20 cellular contexts compared by ENCODE assay signal in the genomic region with DNA sequence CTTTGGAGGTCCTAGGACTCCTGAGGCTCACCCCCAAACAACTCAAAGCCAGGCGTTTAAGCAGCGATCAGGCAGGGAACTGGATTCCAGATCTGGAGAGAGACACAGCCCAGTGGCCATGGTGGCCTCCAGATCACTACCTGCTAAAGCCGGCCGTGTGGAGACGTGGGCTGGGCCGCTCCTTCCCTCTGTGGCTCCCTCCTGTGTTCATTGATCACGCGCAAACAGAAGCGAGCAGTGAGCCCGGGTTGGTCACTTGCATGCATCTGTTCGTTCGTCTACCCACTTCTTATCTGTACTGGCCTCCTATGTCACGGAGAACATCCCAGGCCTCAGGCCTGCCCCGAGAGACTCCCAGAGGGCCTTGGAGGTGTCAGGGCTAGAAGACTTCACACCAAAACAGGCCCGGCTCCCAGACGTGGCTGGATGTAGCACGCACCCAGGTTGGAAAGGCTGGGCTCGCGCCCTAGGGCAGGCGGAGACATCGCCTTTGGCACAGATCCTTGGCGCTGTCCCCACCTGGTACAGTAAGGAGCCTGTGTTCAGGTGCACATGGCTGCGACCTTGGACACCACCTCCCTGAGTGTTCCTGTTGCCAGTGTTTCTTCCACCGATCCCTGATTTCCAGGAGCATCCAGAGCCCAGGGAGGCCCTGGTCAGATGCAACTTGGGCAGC.
DNase-seq lines count a peak whose midpoint lies in the region; ATAC-seq, FAIRE-seq and TF ChIP-seq lines count a peak whose summit lies in the region.
"Had no signal": no experiment of that assay in that cellular context is flagged by ENCODE, and none has a peak within 500 bp of the region (broad histone marks: within the 10 kb centered on the region; RNA-seq: fewer than 3 reads in every experiment).

No MANE protein-coding gene starts in this region.

- in situ Hi-C loops in Panc1 (cut with HindIII; ENCODE audit: low pct_unique_long_range_greater_than_20kb, low sequenced_read_pairs) = no loop called here

- H3K27me3 Mint-ChIP-seq in activated naive CD8-positive, alpha-beta T cell treated with anti-CD3 and anti-CD28 coated beads, Interleukin-2, amount 50 U/mL, for 24 hours = peaks cover 9% of the 10 kb centered on the region
- peaks cover 11% of the 10 kb centered on the region for H3K27me3 Mint-ChIP-seq in activated naive CD8-positive, alpha-beta T cell treated with anti-CD3 and anti-CD28 coated beads for 36 hours

- peak; percentile 17 for ATAC-seq in activated naive CD8-positive, alpha-beta T cell treated with anti-CD3 and anti-CD28 coated beads, Interleukin-2, amount 50 U/mL, for 24 hours
- ATAC-seq in Panc1 = 0 out of 2 replicates have a peak, but pooled peaks have one; percentile 6
- no peak for ATAC-seq in thoracic aorta (ENCODE audit: insufficient number of reproducible peaks, low FRiP score, low read depth)
- no peak for ATAC-seq in GM18873 (IDR thresholded peaks at IDR 0.05; ENCODE audit: low FRiP score, unreplicated experiment)
- ATAC-seq: CD8-positive, alpha-beta T cell had no signal

- H3K27ac Mint-ChIP-seq in activated naive CD8-positive, alpha-beta T cell treated with anti-CD3 and anti-CD28 coated beads, Interleukin-2, amount 50 U/mL, for 24 hours = no peak overlapping the region
- no peak overlapping the region for H3K27ac Mint-ChIP-seq in activated naive CD8-positive, alpha-beta T cell treated with anti-CD3 and anti-CD28 coated beads for 36 hours
- H3K27ac Mint-ChIP-seq: CD14-positive monocyte; CD8-positive, alpha-beta T cell had no signal

- H3K4me3 ChIP-seq in Panc1 (ENCODE audit: low read depth in 2 of 2, low read length in 2 of 2) = no peak overlapping the region
- H3K4me3 ChIP-seq in thoracic aorta = no peak overlapping the region
- H3K4me3 ChIP-seq in kidney (ENCODE audit: low read length in 2 of 2) = no peak overlapping the region
- H3K4me3 ChIP-seq: GM23248 had no signal

- no peaks in the 10 kb centered on the region for H3K36me3 Mint-ChIP-seq in activated naive CD8-positive, alpha-beta T cell treated with anti-CD3 and anti-CD28 coated beads, Interleukin-2, amount 50 U/mL, for 24 hours (ENCODE audit: low read depth)
- no peaks in the 10 kb centered on the region for H3K36me3 Mint-ChIP-seq in activated naive CD8-positive, alpha-beta T cell treated with anti-CD3 and anti-CD28 coated beads for 36 hours
- H3K36me3 Mint-ChIP-seq: CD14-positive monocyte; CD8-positive, alpha-beta T cell had no signal

- intact Hi-C loops in Panc1 (cut with micrococcal nuclease; ENCODE audit: unreplicated experiment) (no loop called here), kidney (cut with DNase I) (no loop called here)

- H3K9me3 Mint-ChIP-seq in activated naive CD8-positive, alpha-beta T cell treated with anti-CD3 and anti-CD28 coated beads, Interleukin-2, amount 50 U/mL, for 24 hours = no peaks in the 10 kb centered on the region
- H3K9me3 Mint-ChIP-seq in activated naive CD8-positive, alpha-beta T cell treated with anti-CD3 and anti-CD28 coated beads for 36 hours = no peaks in the 10 kb centered on the region
- H3K9me3 Mint-ChIP-seq: CD14-positive monocyte; CD8-positive, alpha-beta T cell had no signal

- H3K27ac ChIP-seq in Panc1 (ENCODE audit: low read length) (no peak overlapping the region), thoracic aorta (peak overlapping the region; percentile 28 to 99), kidney (ENCODE audit: low read depth in 2 of 2, low read length in 2 of 2) (no peak overlapping the region)
- H3K27ac ChIP-seq: 22Rv1, GM23248 had no signal

- no peak overlapping the region for H3K9ac ChIP-seq in kidney (ENCODE audit: low read length in 2 of 2)
- H3K9ac ChIP-seq: GM23248 had no signal

- FAIRE-seq in kidney (lab: Jason Lieb, UNC) = no peak
- FAIRE-seq: D721Med, GM12892, GM19239 had no signal

- H3K4me1 ChIP-seq in Panc1 (ENCODE audit: control insufficient read depth, insufficient read depth, low read length) = no peaks in the 10 kb centered on the region; the same call in 1 of the 2 replicates
- H3K4me1 ChIP-seq in thoracic aorta (ENCODE audit: control insufficient read depth in 1 of 2, low read depth in 2 of 2) = peaks cover 13 to 44% of the 10 kb centered on the region in 2 donors
- H3K4me1 ChIP-seq in kidney (ENCODE audit: control insufficient read depth in 1 of 2, insufficient read depth in 1 of 2, low read depth in 1 of 2, low read length in 2 of 2) = peaks cover 3 to 17% of the 10 kb centered on the region in 2 donors

- POLR2A ChIA-PET in Panc1 (lab: Charles Lee) = no interaction called here

- no TSS peak for BruUV-seq in Panc1 (replicated peaks; lab: Mats Ljungman, UMichigan)

- H3K36me3 ChIP-seq in Panc1 (ENCODE audit: control insufficient read depth, insufficient read depth, low read length) (no peaks in the 10 kb centered on the region), thoracic aorta (no peaks in the 10 kb centered on the region), kidney (ENCODE audit: control insufficient read depth in 1 of 2, insufficient read depth in 2 of 2, low read length in 2 of 2) (no peaks in the 10 kb centered on the region)

- H3K27me3 ChIP-seq in Panc1 (ENCODE audit: control insufficient read depth, insufficient read depth, low read length) (no peaks in the 10 kb centered on the region), thoracic aorta (replicated peaks; ENCODE audit: insufficient read depth) (no peaks in the 10 kb centered on the region)

- CTCF ChIA-PET in Panc1 (lab: Charles Lee) = interaction anchor here (0.6 kb wide), 1 partner anchor 53 kb away, joined by 4 read pairs; no protein-coding TSS in a partner anchor

- H3K4me1 Mint-ChIP-seq in activated naive CD8-positive, alpha-beta T cell treated with anti-CD3 and anti-CD28 coated beads, Interleukin-2, amount 50 U/mL, for 24 hours = peaks cover 13% of the 10 kb centered on the region
- H3K4me1 Mint-ChIP-seq in activated naive CD8-positive, alpha-beta T cell treated with anti-CD3 and anti-CD28 coated beads for 36 hours = peaks cover 6% of the 10 kb centered on the region
- H3K4me1 Mint-ChIP-seq: CD14-positive monocyte had no signal

- H3K4me3 Mint-ChIP-seq in activated naive CD8-positive, alpha-beta T cell treated with anti-CD3 and anti-CD28 coated beads, Interleukin-2, amount 50 U/mL, for 24 hours = no peak overlapping the region
- H3K4me3 Mint-ChIP-seq in activated naive CD8-positive, alpha-beta T cell treated with anti-CD3 and anti-CD28 coated beads for 36 hours = no peak overlapping the region
- H3K4me3 Mint-ChIP-seq: CD8-positive, alpha-beta T cell had no signal

- TF ChIP-seq CTCF in Panc1 (IDR thresholded peaks at IDR 0.05) (no peak), thoracic aorta (IDR thresholded peaks at IDR 0.05) (no peak), kidney (IDR thresholded peaks at IDR 0.05; ENCODE audit: borderline replicate concordance, extremely low read depth, insufficient read depth) (no peak)

- H3K9me3 ChIP-seq in Panc1 (ENCODE audit: control insufficient read depth, insufficient read depth, low read depth, low read length) = no peaks in the 10 kb centered on the region
- H3K9me3 ChIP-seq in thoracic aorta = no peaks in the 10 kb centered on the region
- no peaks in the 10 kb centered on the region for H3K9me3 ChIP-seq in kidney (ENCODE audit: control insufficient read depth in 1 of 2, low read length in 2 of 2)

- DNase-seq in activated naive CD8-positive, alpha-beta T cell treated with anti-CD3 and anti-CD28 coated beads, Interleukin-2, amount 50 U/mL, for 24 hours = no peak
- no peak for DNase-seq in activated naive CD8-positive, alpha-beta T cell treated with anti-CD3 and anti-CD28 coated beads for 36 hours
- DNase-seq in Panc1 (ENCODE audit: low read depth, low spot score) (no peak), mucosa of gallbladder (ENCODE audit: low spot score) (peak; percentile 72), thoracic aorta (ENCODE audit: low spot score) (no peak), kidney (no peak), RKO (ENCODE audit: low spot score) (no peak)
- DNase-seq: CD8-positive, alpha-beta T cell; COR-L47; DMS153; DND-41; GDM1; GM23248; H7 had no signal

Comparison
In these comparisons a context has a peak if more than half of its experiments do, and no peak if none do; other contexts are left out.
1. ATAC-seq: peak in activated naive CD8-positive, alpha-beta T cell treated with anti-CD3 and anti-CD28 coated beads, Interleukin-2, amount 50 U/mL, for 24 hours (single experiment) and Panc1 (single experiment); none in thoracic aorta (single experiment) and GM18873 (single experiment).
2. H3K27ac ChIP-seq: peak in thoracic aorta (2 of 2); none in Panc1 (single experiment) and kidney (0 of 2).